ENCODE assay signal across 1 cellular context in the genomic region with DNA sequence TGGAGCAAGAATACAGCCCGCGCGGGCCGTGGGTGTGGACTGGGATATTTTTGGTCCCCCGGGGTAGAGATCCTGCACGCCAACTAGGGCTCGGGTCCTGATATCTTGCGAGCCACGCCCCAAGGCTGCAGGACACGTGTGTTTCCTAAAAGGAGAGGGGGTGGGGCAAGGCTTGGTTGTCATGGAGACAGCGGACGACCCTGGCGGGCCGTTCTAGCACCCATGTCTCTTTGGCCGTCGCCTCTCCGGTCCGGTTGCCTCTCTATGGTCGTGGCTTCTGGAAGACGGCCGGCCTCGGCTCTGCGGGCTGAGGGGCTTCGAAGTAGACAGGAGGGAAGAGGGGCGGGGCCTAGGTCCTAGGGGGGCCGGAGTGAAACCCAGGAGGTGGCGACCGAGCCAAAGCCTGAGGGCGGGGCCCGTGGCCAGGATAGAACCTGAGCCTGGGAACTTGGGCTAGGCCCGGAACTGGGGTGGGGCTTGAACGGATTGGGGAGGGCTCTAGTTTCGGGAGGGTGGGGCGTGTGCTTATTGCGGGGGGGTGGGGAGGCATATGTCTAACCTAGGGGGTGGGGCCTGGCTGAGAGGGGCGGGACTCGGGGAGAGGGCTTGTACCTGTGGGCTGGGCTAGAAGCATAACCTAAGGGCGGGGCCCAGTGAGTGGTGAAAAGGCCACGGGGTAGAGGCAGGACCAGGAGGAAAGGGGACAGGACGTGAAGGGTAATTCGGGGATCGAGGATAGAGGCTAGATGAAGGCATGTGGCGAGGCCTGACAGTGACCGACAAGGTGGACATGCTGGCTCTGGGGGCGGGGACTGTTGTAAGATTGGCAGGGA.
TF ChIP-seq lines count a peak whose summit lies in the region.

No MANE protein-coding gene starts in this region.

TF ChIP-seq in HepG2, 621 proteins besides CTCF, POLR2A, EP300 and RAD21 (continues in another document):
- TF ChIP-seq ZBTB14 (CRISPR knock-in tag; IDR thresholded peaks at IDR 0.05) (no peak), ZBTB37 (CRISPR knock-in tag; IDR thresholded peaks at IDR 0.05) (no peak), ZBTB3 (CRISPR knock-in tag; IDR thresholded peaks at IDR 0.05; ENCODE audit: borderline replicate concordance, low read depth) (no peak), THAP11 (CRISPR knock-in tag; IDR thresholded peaks at IDR 0.05) (no peak), MTF1 (CRISPR knock-in tag; IDR thresholded peaks at IDR 0.05) (no peak), KLF12 (CRISPR knock-in tag; IDR thresholded peaks at IDR 0.05; ENCODE audit: borderline replicate concordance) (peak; percentile 80; the same call in 1 of the 2 replicates), ZNF749 (CRISPR knock-in tag; IDR thresholded peaks at IDR 0.05; ENCODE audit: borderline replicate concordance) (no peak), ZNF792 (CRISPR knock-in tag; IDR thresholded peaks at IDR 0.05) (no peak), SCMH1 (CRISPR knock-in tag; IDR thresholded peaks at IDR 0.05; ENCODE audit: borderline replicate concordance) (no peak), TSC22D2 (CRISPR knock-in tag; IDR thresholded peaks at IDR 0.05; ENCODE audit: borderline replicate concordance) (no peak), LCORL (IDR thresholded peaks at IDR 0.05) (no peak), LCORL (CRISPR knock-in tag; IDR thresholded peaks at IDR 0.05) (no peak), ELF1 (CRISPR knock-in tag; IDR thresholded peaks at IDR 0.05) (no peak), BRCA1 (CRISPR knock-in tag; IDR thresholded peaks at IDR 0.05) (no peak), ZNF614 (CRISPR knock-in tag; IDR thresholded peaks at IDR 0.05; ENCODE audit: borderline replicate concordance) (no peak), BRF2 (CRISPR knock-in tag; IDR thresholded peaks at IDR 0.05) (no peak), RELA (CRISPR knock-in tag; IDR thresholded peaks at IDR 0.05) (no peak), ZNF572 (CRISPR knock-in tag; IDR thresholded peaks at IDR 0.05) (no peak), SNAPC2 (CRISPR knock-in tag; IDR thresholded peaks at IDR 0.05) (no peak), ZFP36L1 (CRISPR knock-in tag; IDR thresholded peaks at IDR 0.05) (peak; percentile 30; the same call in 1 of the 2 replicates), PRPF4 (IDR thresholded peaks at IDR 0.05; ENCODE audit: low read depth, low read length, poor library complexity, severe bottlenecking) (no peak), ZFP37 (CRISPR knock-in tag; IDR thresholded peaks at IDR 0.05; ENCODE audit: borderline replicate concordance) (no peak), PHF8 (CRISPR knock-in tag; IDR thresholded peaks at IDR 0.05) (peak; percentile 50), ZNF441 (CRISPR knock-in tag; IDR thresholded peaks at IDR 0.05; ENCODE audit: borderline replicate concordance) (no peak), ZBTB20 (CRISPR knock-in tag; IDR thresholded peaks at IDR 0.05; ENCODE audit: borderline replicate concordance, low read depth) (peak; percentile 5; the same call in 1 of the 2 replicates), ZNF678 (CRISPR knock-in tag; IDR thresholded peaks at IDR 0.05) (no peak), ZHX1 (CRISPR knock-in tag; IDR thresholded peaks at IDR 0.05; ENCODE audit: low read depth) (no peak), ZNF224 (CRISPR knock-in tag; IDR thresholded peaks at IDR 0.05) (no peak), ZNF30 (CRISPR knock-in tag; IDR thresholded peaks at IDR 0.05) (no peak), NFATC3 (CRISPR knock-in tag; IDR thresholded peaks at IDR 0.05) (no peak), ARID5B (CRISPR knock-in tag; IDR thresholded peaks at IDR 0.05) (no peak), MYC (CRISPR knock-in tag; IDR thresholded peaks at IDR 0.05; ENCODE audit: borderline replicate concordance) (no peak), ZNF17 (CRISPR knock-in tag; IDR thresholded peaks at IDR 0.05) (no peak), ZNF33A (CRISPR knock-in tag; IDR thresholded peaks at IDR 0.05; ENCODE audit: borderline replicate concordance) (no peak)
- TF ChIP-seq, protein P1, sequence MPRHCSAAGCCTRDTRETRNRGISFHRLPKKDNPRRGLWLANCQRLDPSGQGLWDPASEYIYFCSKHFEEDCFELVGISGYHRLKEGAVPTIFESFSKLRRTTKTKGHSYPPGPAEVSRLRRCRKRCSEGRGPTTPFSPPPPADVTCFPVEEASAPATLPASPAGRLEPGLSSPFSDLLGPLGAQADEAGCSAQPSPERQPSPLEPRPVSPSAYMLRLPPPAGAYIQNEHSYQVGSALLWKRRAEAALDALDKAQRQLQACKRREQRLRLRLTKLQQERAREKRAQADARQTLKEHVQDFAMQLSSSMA (CRISPR knock-in tag; IDR thresholded peaks at IDR 0.05), result no peak
- TF ChIP-seq, protein P2, sequence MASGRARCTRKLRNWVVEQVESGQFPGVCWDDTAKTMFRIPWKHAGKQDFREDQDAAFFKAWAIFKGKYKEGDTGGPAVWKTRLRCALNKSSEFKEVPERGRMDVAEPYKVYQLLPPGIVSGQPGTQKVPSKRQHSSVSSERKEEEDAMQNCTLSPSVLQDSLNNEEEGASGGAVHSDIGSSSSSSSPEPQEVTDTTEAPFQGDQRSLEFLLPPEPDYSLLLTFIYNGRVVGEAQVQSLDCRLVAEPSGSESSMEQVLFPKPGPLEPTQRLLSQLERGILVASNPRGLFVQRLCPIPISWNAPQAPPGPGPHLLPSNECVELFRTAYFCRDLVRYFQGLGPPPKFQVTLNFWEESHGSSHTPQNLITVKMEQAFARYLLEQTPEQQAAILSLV (CRISPR knock-in tag; IDR thresholded peaks at IDR 0.05; ENCODE audit: borderline replicate concordance), result peak; percentile 23; the same call in 1 of the 2 replicates
- TF ChIP-seq, protein P3, sequence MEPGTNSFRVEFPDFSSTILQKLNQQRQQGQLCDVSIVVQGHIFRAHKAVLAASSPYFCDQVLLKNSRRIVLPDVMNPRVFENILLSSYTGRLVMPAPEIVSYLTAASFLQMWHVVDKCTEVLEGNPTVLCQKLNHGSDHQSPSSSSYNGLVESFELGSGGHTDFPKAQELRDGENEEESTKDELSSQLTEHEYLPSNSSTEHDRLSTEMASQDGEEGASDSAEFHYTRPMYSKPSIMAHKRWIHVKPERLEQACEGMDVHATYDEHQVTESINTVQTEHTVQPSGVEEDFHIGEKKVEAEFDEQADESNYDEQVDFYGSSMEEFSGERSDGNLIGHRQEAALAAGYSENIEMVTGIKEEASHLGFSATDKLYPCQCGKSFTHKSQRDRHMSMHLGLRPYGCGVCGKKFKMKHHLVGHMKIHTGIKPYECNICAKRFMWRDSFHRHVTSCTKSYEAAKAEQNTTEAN (CRISPR knock-in tag; conservative IDR thresholded peaks at IDR 0.05), result no peak
- TF ChIP-seq, protein P4, sequence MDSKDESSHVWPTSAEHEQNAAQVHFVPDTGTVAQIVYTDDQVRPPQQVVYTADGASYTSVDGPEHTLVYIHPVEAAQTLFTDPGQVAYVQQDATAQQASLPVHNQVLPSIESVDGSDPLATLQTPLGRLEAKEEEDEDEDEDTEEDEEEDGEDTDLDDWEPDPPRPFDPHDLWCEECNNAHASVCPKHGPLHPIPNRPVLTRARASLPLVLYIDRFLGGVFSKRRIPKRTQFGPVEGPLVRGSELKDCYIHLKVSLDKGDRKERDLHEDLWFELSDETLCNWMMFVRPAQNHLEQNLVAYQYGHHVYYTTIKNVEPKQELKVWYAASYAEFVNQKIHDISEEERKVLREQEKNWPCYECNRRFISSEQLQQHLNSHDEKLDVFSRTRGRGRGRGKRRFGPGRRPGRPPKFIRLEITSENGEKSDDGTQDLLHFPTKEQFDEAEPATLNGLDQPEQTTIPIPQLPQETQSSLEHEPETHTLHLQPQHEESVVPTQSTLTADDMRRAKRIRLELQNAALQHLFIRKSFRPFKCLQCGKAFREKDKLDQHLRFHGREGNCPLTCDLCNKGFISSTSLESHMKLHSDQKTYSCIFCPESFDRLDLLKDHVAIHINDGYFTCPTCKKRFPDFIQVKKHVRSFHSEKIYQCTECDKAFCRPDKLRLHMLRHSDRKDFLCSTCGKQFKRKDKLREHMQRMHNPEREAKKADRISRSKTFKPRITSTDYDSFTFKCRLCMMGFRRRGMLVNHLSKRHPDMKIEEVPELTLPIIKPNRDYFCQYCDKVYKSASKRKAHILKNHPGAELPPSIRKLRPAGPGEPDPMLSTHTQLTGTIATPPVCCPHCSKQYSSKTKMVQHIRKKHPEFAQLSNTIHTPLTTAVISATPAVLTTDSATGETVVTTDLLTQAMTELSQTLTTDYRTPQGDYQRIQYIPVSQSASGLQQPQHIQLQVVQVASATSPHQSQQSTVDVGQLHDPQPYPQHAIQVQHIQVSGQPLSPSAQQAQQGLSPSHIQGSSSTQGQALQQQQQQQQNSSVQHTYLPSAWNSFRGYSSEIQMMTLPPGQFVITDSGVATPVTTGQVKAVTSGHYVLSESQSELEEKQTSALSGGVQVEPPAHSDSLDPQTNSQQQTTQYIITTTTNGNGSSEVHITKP (CRISPR knock-in tag; IDR thresholded peaks at IDR 0.05; ENCODE audit: low read depth), result no peak
